Comparison of ENCODE assay signal across 16 cellular contexts in genomic region chr17:38656959-38657823, GRCh38. TPM values are rescaled to one million over a fixed set of nuclear protein-coding genes. Genes with fewer than 3 reads are reported as not detected.
DNase-seq lines count a peak whose midpoint lies in the region; ATAC-seq and TF ChIP-seq lines count a peak whose summit lies in the region.
"Had no signal": no experiment of that assay in that cellular context is flagged by ENCODE, and none has a peak within 500 bp of the region (broad histone marks: within the 10 kb centered on the region; RNA-seq: fewer than 3 reads in every experiment).

No MANE protein-coding gene starts in this region.

- H3K4me1 Mint-ChIP-seq in Caco-2 (ENCODE audit: low read depth, unreplicated experiment) (peaks cover 6% of the 10 kb centered on the region), endodermal cell (peaks cover 6% of the 10 kb centered on the region)

- H4K8ac ChIP-seq in neuronal stem cell (ENCODE audit: low read depth, low read length) = no peak overlapping the region

- H3K27ac Mint-ChIP-seq in Caco-2 (ENCODE audit: unreplicated experiment) = peak overlapping the region; percentile 45
- no peak overlapping the region for H3K27ac Mint-ChIP-seq in endodermal cell
- H3K27ac Mint-ChIP-seq: stimulated activated naive B cell treated with anti-CD40 and anti-IgM and Interleukin-4, amounts not matched to agents 10 μg/mL and 1 μg/mL and 100 μg/mL, for 72 hours had no signal

- H3K18ac ChIP-seq in neuronal stem cell (ENCODE audit: low read length) = peak overlapping the region; percentile 76

- H2AK5ac ChIP-seq in neuronal stem cell (ENCODE audit: low read depth, low read length) = peak overlapping the region; percentile 61

- H3K4me1 ChIP-seq in Caco-2 (peaks cover 16% of the 10 kb centered on the region), endodermal cell (ENCODE audit: control insufficient read depth, insufficient read depth, low read length) (no peaks in the 10 kb centered on the region), neuronal stem cell (ENCODE audit: control insufficient read depth in 2 of 2, insufficient read depth in 1 of 2, low read depth in 1 of 2, low read length in 2 of 2) (peaks cover 11 to 28% of the 10 kb centered on the region in 2 donors)
- H3K4me1 ChIP-seq: psoas muscle had no signal

- H3K4me2 ChIP-seq in neuronal stem cell (ENCODE audit: insufficient read depth, low read length, poor library complexity, severe bottlenecking) = no peak overlapping the region

- H4K91ac ChIP-seq in neuronal stem cell (ENCODE audit: low read depth, low read length, poor library complexity) = no peak overlapping the region

- H3K9me3 Mint-ChIP-seq in Caco-2 (ENCODE audit: unreplicated experiment) = no peaks in the 10 kb centered on the region
- H3K9me3 Mint-ChIP-seq in endodermal cell = no peaks in the 10 kb centered on the region
- H3K9me3 Mint-ChIP-seq: stimulated activated naive B cell treated with anti-CD40 and anti-IgM and Interleukin-4, amounts not matched to agents 10 μg/mL and 1 μg/mL and 100 μg/mL, for 72 hours had no signal

- no peak overlapping the region for H3K14ac ChIP-seq in neuronal stem cell (ENCODE audit: low read length)

- H3K27ac ChIP-seq in endodermal cell (ENCODE audit: low read depth, low read length) (no peak overlapping the region), neuronal stem cell (replicated peaks; ENCODE audit: low read length) (no peak overlapping the region)
- H3K27ac ChIP-seq: cardiac muscle cell, psoas muscle had no signal

- peak overlapping the region; percentile 66 for H2BK15ac ChIP-seq in neuronal stem cell (ENCODE audit: low read length)

- TSS peak; percentile 96 for BruUV-seq in Caco-2 (replicated peaks; lab: Mats Ljungman, UMichigan)

- no peak overlapping the region for H2BK12ac ChIP-seq in neuronal stem cell (ENCODE audit: low read length)

- H3K27me3 Mint-ChIP-seq in Caco-2 (ENCODE audit: insufficient read depth, unreplicated experiment) (no peaks in the 10 kb centered on the region), endodermal cell (ENCODE audit: insufficient read depth) (peaks cover 11% of the 10 kb centered on the region)

- H3K9me3 ChIP-seq in Caco-2 (no peaks in the 10 kb centered on the region), endodermal cell (ENCODE audit: control insufficient read depth, low read length) (no peaks in the 10 kb centered on the region), neuronal stem cell (replicated peaks in 1 of 2; ENCODE audit: control insufficient read depth in 2 of 2, insufficient read depth in 1 of 2, low read depth in 1 of 2, low read length in 2 of 2) (no peaks in the 10 kb centered on the region)
- H3K9me3 ChIP-seq: psoas muscle had no signal

- peak overlapping the region; percentile 70 for H2BK5ac ChIP-seq in neuronal stem cell (ENCODE audit: low read length)

- H3K9ac ChIP-seq in endodermal cell (ENCODE audit: extremely low read depth, low read length, poor library complexity, severe bottlenecking) = no peak overlapping the region
- no peak overlapping the region for H3K9ac ChIP-seq in neuronal stem cell (ENCODE audit: low read depth, low read length, poor library complexity)

- peak overlapping the region; percentile 51 for H2AFZ ChIP-seq in neuronal stem cell (ENCODE audit: low read length)

- TF ChIP-seq CTCF in Caco-2 (IDR thresholded peaks at IDR 0.05; ENCODE audit: insufficient read depth in 1 of 2, low read depth in 1 of 2, low read length in 1 of 2, severe bottlenecking in 1 of 2, unreplicated experiment in 1 of 2) (no peak), endodermal cell (conservative IDR thresholded peaks at IDR 0.05) (no peak)

- CTCF ChIA-PET in Caco-2 (lab: Charles Lee) = interaction anchor here (0.5 to 2.8 kb wide), 8 partner anchors 9 to 171 kb away, joined by 3 to 18 read pairs (median 5); no protein-coding TSS in a partner anchor

- ATAC-seq in HG02852 (IDR thresholded peaks at IDR 0.05; ENCODE audit: unreplicated experiment) (no peak), GM21526 (IDR thresholded peaks at IDR 0.05; ENCODE audit: low FRiP score, unreplicated experiment) (no peak)
- ATAC-seq: psoas muscle; stimulated activated naive B cell treated with anti-CD40 and anti-IgM and Interleukin-4, amounts not matched to agents 10 μg/mL and 1 μg/mL and 100 μg/mL, for 72 hours had no signal

- peak overlapping the region; percentile 39 for H2BK120ac ChIP-seq in neuronal stem cell (ENCODE audit: low read depth, low read length)

- no peaks in the 10 kb centered on the region for H3K36me3 Mint-ChIP-seq in Caco-2 (ENCODE audit: insufficient read depth, unreplicated experiment)
- no peaks in the 10 kb centered on the region for H3K36me3 Mint-ChIP-seq in endodermal cell (ENCODE audit: low read depth)
- H3K36me3 Mint-ChIP-seq: stimulated activated naive B cell treated with anti-CD40 and anti-IgM and Interleukin-4, amounts not matched to agents 10 μg/mL and 1 μg/mL and 100 μg/mL, for 72 hours had no signal

- 83 to 87% methylated on average over 20 to 27 of the region's 27 CpGs for WGBS in endodermal cell (ENCODE audit: insufficient coverage in 1 of 2, insufficient read length in 1 of 2), 2 experiments
- no CpG with 5 or more reads among the region's 27 CpGs for WGBS in neuronal stem cell (ENCODE audit: extremely low coverage in 2 of 2, insufficient read length in 2 of 2, insufficient replicate concordance in 1 of 2), 2 donors

- H3K27me3 ChIP-seq in Caco-2 (replicated peaks; ENCODE audit: control insufficient read depth, insufficient read depth, low read length) (no peaks in the 10 kb centered on the region), endodermal cell (ENCODE audit: control insufficient read depth, insufficient read depth, low read length, poor library complexity, severe bottlenecking) (no peaks in the 10 kb centered on the region), neuronal stem cell (ENCODE audit: control insufficient read depth in 3 of 3, insufficient read depth in 3 of 3, low read depth in 1 of 3, low read length in 3 of 3) (peaks cover 0 to 27% (median 0%) of the 10 kb centered on the region in 3 experiments)
- H3K27me3 ChIP-seq: cardiac muscle cell had no signal

- peak; percentile 64 to 84 for DNase-seq in Caco-2
- peak; percentile 95 to 97 for DNase-seq in NCI-H526 (lab: John Stamatoyannopoulos, UW)
- peak; percentile 62 for DNase-seq in endodermal cell
- no peak for DNase-seq in neuronal stem cell (ENCODE audit: low spot score)
- no peak for DNase-seq in NCI-H2227 (lab: John Stamatoyannopoulos, UW; ENCODE audit: unreplicated experiment)
- no peak for DNase-seq in NK-92 treated with Interleukin-12 subunit alpha and Interleukin-12 subunit beta, amount 100 ng/mL, for 24 hours (lab: John Stamatoyannopoulos, UW)
- DNase-seq: activated CD4-positive, alpha-beta T cell treated with anti-CD3 and anti-CD28 coated beads, Interleukin-2, amount 50 U/mL, for 4 hours; activated gamma-delta T cell; erythroblast; mammary epithelial cell; psoas muscle; stimulated activated CD4-positive, alpha-beta T cell treated with anti-CD3 and anti-CD28 coated beads, Interleukin-2, amount 100 ng/mL, for 48 hours; stimulated activated naive B cell treated with anti-CD40 and anti-IgM and Interleukin-4, amounts not matched to agents 10 μg/mL and 1 μg/mL and 100 μg/mL, for 72 hours had no signal

- H3K4me3 Mint-ChIP-seq in Caco-2 (ENCODE audit: unreplicated experiment) (peak overlapping the region; percentile 47), endodermal cell (no peak overlapping the region)
- H3K4me3 Mint-ChIP-seq: stimulated activated naive B cell treated with anti-CD40 and anti-IgM and Interleukin-4, amounts not matched to agents 10 μg/mL and 1 μg/mL and 100 μg/mL, for 72 hours had no signal

- H3K4me3 ChIP-seq in Caco-2 (ENCODE audit: low read depth, low read length) (peak overlapping the region; percentile 33), endodermal cell (ENCODE audit: low read length) (no peak overlapping the region), neuronal stem cell (ENCODE audit: low read length in 2 of 2) (no peak overlapping the region)
- H3K4me3 ChIP-seq: cardiac muscle cell, psoas muscle had no signal

- no peak overlapping the region for H3K23ac ChIP-seq in neuronal stem cell (ENCODE audit: low read depth, low read length, poor library complexity)

- H3K79me1 ChIP-seq in neuronal stem cell (ENCODE audit: low read depth, low read length) = no peaks in the 10 kb centered on the region

- intact Hi-C loops in Caco-2 (cut with micrococcal nuclease; ENCODE audit: unreplicated experiment) = loop anchor here (2.0 kb wide), 1 partner anchor 42 kb away; no protein-coding TSS in a partner anchor

- no peaks in the 10 kb centered on the region for H3K36me3 ChIP-seq in Caco-2 (ENCODE audit: control insufficient read depth, insufficient read depth, low read length)
- no peaks in the 10 kb centered on the region for H3K36me3 ChIP-seq in endodermal cell (ENCODE audit: control insufficient read depth, insufficient read depth, low read length)
- H3K36me3 ChIP-seq in neuronal stem cell (replicated peaks in 1 of 2; ENCODE audit: control insufficient read depth in 2 of 2, insufficient read depth in 2 of 2, low read length in 2 of 2) = no peaks in the 10 kb centered on the region
- H3K36me3 ChIP-seq: cardiac muscle cell had no signal

- POLR2A ChIA-PET in Caco-2 (lab: Charles Lee) = interaction anchor here (0.6 to 1.5 kb wide), 2 partner anchors 17 to 43 kb away, joined by 5 to 6 read pairs; no protein-coding TSS in a partner anchor

- H3K4ac ChIP-seq in neuronal stem cell (ENCODE audit: low read length) = no peak overlapping the region

RNA-seq across cellular contexts. Expression of gene EPOP, which starts 17.6 kb away (rescaled TPM):
- total RNA-seq in Caco-2 (2022) (17.1 and 19.1 TPM in 2 replicates), endodermal cell (1 to 10 TPM; 3.2 to 5.0 TPM)
- polyA plus RNA-seq in endodermal cell (2013, experiment 1 of 2) = 13.5 TPM
- 12.8 TPM for polyA plus RNA-seq in endodermal cell (2013, experiment 2 of 2)
- polyA plus RNA-seq in neuronal stem cell (2013, experiment 1 of 2) = 17.0 TPM
- 16.8 TPM for polyA plus RNA-seq in neuronal stem cell (2013, experiment 2 of 2)

RNA-seq across cellular contexts. Expression of gene MLLT6, which starts 47.9 kb away (rescaled TPM):
- total RNA-seq in Caco-2 (2022) (69.7 and 72.5 TPM in 2 replicates), endodermal cell (100 to 1,000 TPM; 112 to 127 TPM)
- polyA plus RNA-seq in endodermal cell (2013, experiment 1 of 2) = 54.4 TPM
- polyA plus RNA-seq in endodermal cell (2013, experiment 2 of 2) = 49.1 TPM
- polyA plus RNA-seq in neuronal stem cell (2013, experiment 1 of 2) = 14.2 TPM
- 14.1 TPM for polyA plus RNA-seq in neuronal stem cell (2013, experiment 2 of 2)

RNA-seq across cellular contexts. Expression of gene SRCIN1, which starts 51.4 kb away (rescaled TPM):
- total RNA-seq in Caco-2 (2022) (23.6 and 25.8 TPM in 2 replicates), endodermal cell (1 to 10 TPM; 2.8 to 5.9 TPM)
- 13.0 TPM for polyA plus RNA-seq in endodermal cell (2013, experiment 1 of 2)
- polyA plus RNA-seq in endodermal cell (2013, experiment 2 of 2) = 12.7 TPM
- 7.3 TPM for polyA plus RNA-seq in neuronal stem cell (2013, experiment 1 of 2)
- 7.4 TPM for polyA plus RNA-seq in neuronal stem cell (2013, experiment 2 of 2)

Comparison
In these comparisons a context has a peak if more than half of its experiments do, and no peak if none do; other contexts are left out.
1. DNase-seq: peak in Caco-2 (2 of 2), NCI-H526 (2 of 2) and endodermal cell (single experiment); none in neuronal stem cell (single experiment), NCI-H2227 (single experiment) and NK-92 treated with Interleukin-12 subunit alpha and Interleukin-12 subunit beta, amount 100 ng/mL, for 24 hours (single experiment).